ENCODE assay signal across 1 cellular context in genomic region chr12:11839093-11839641, GRCh38.
TF ChIP-seq lines count a peak whose summit lies in the region.

No MANE protein-coding gene starts in this region.

TF ChIP-seq in liver, 16 proteins besides CTCF, POLR2A, EP300 and RAD21 (continued from another document):
- TF ChIP-seq ZBTB33 (IDR thresholded peaks at IDR 0.05), result no peak
- TF ChIP-seq HNF4A (conservative IDR thresholded peaks at IDR 0.05), result peak; percentile 18 to 42
- no peak for TF ChIP-seq REST (IDR thresholded peaks at IDR 0.05)
